18 cellular contexts compared by ENCODE assay signal in genomic region chr7:90256778-90257177, GRCh38. TPM values are rescaled to one million over a fixed set of nuclear protein-coding genes. Genes with fewer than 3 reads are reported as not detected.
DNase-seq lines count a peak whose midpoint lies in the region; ATAC-seq, FAIRE-seq and TF ChIP-seq lines count a peak whose summit lies in the region.
"Had no signal": no experiment of that assay in that cellular context is flagged by ENCODE, and none has a peak within 500 bp of the region (broad histone marks: within the 10 kb centered on the region; RNA-seq: fewer than 3 reads in every experiment).

No MANE protein-coding gene starts in this region.

- peak overlapping the region; percentile 38 to 49 for H3K27ac ChIP-seq in thoracic aorta
- peak overlapping the region in 1 of 2 donors; percentile 14 for H3K27ac ChIP-seq in ascending aorta

- 48 to 57% methylated on average over 1 of the region's 1 CpG for WGBS in lower leg skin, 2 donors

- H3K27me3 Mint-ChIP-seq in chondrocyte (ENCODE audit: low read depth), result peaks cover 40% of the 10 kb centered on the region

- ATAC-seq in thoracic aorta (ENCODE audit: insufficient number of reproducible peaks, low FRiP score, low read depth), result peak; percentile 59
- ATAC-seq: GM12878, GM23338 had no signal

- H3K9me3 ChIP-seq in thoracic aorta (no peaks in the 10 kb centered on the region), ascending aorta (no peaks in the 10 kb centered on the region)

- intact Hi-C loops in ascending aorta (cut with DNase I), result no loop called here
- intact Hi-C loops in lower leg skin (cut with DNase I; ENCODE audit: low total_unique reads), result no loop called here

- H3K4me3 ChIP-seq in thoracic aorta, result peak overlapping the region; percentile 18
- no peak overlapping the region for H3K4me3 ChIP-seq in ascending aorta
- H3K4me3 ChIP-seq in lower leg skin (ENCODE audit: low read depth, poor library complexity, severe bottlenecking), result no peak overlapping the region
- H3K4me3 ChIP-seq: GM12878, GM23338 had no signal

- H3K4me1 ChIP-seq in thoracic aorta (ENCODE audit: control insufficient read depth in 1 of 2, low read depth in 2 of 2) (peaks cover 4 to 17% of the 10 kb centered on the region in 2 donors), ascending aorta (peaks cover 0 to 2% of the 10 kb centered on the region in 2 donors)

- TF ChIP-seq POLR2A in lower leg skin (IDR thresholded peaks at IDR 0.05), result no peak

- H3K4me3 Mint-ChIP-seq in chondrocyte (ENCODE audit: unreplicated experiment), result no peak overlapping the region
- H3K4me3 Mint-ChIP-seq: B cell; CD4-positive, alpha-beta T cell; GM23338 had no signal

- no peaks in the 10 kb centered on the region for H3K4me1 Mint-ChIP-seq in chondrocyte (ENCODE audit: low read depth)
- H3K4me1 Mint-ChIP-seq: B cell, GM23338 had no signal

- DNase-seq in AG20443 (ENCODE audit: low spot score) (peak; percentile 15), inferior parietal cortex (ENCODE audit: extremely low spot score) (peak; percentile 26), thoracic aorta (ENCODE audit: low spot score) (no peak), ascending aorta (ENCODE audit: low spot score in 2 of 2) (no peak), lower leg skin (ENCODE audit: low spot score in 2 of 2) (no peak), cerebellar nuclear complex (lab: John Stamatoyannopoulos, UW) (no peak), chondrocyte (ENCODE audit: low spot score) (no peak)
- DNase-seq: 8988T; C1 segment of cervical spinal cord; Calu3; CD4-positive, alpha-beta T cell; DMS 273 treated with DMSO at 0.1 percent for 48 hours; H7 had no signal

- H3K27ac Mint-ChIP-seq in chondrocyte (ENCODE audit: unreplicated experiment), result no peak overlapping the region
- H3K27ac Mint-ChIP-seq: B cell; CD4-positive, alpha-beta T cell; GM23338 had no signal

- H3K9me3 Mint-ChIP-seq in chondrocyte (ENCODE audit: low read depth), result peaks cover 3% of the 10 kb centered on the region
- H3K9me3 Mint-ChIP-seq: GM23338 had no signal

- no peaks in the 10 kb centered on the region for H3K36me3 ChIP-seq in thoracic aorta
- no peaks in the 10 kb centered on the region for H3K36me3 ChIP-seq in ascending aorta

- H3K27me3 ChIP-seq in thoracic aorta (replicated peaks; ENCODE audit: insufficient read depth) (no peaks in the 10 kb centered on the region), ascending aorta (no peaks in the 10 kb centered on the region)

- TF ChIP-seq CTCF in thoracic aorta (IDR thresholded peaks at IDR 0.05), result no peak
- no peak for TF ChIP-seq CTCF in ascending aorta (IDR thresholded peaks at IDR 0.05)
- no peak for TF ChIP-seq CTCF in lower leg skin (IDR thresholded peaks at IDR 0.05)
- no peak for TF ChIP-seq CTCF in chondrocyte (IDR thresholded peaks at IDR 0.05)

- FAIRE-seq in colon (lab: Jason Lieb, UNC), result peak; percentile 5
- FAIRE-seq: GM12878, GM18507 had no signal

- no peaks in the 10 kb centered on the region for H3K36me3 Mint-ChIP-seq in chondrocyte (ENCODE audit: low read depth)

RNA-seq across cellular contexts. Expression of gene CFAP69, which starts 11.8 kb away (rescaled TPM):
- total RNA-seq in thoracic aorta (10 to 100 TPM in 1 of 2 donors, 1 to 10 TPM in 1; 3.8 to 14.0 TPM), ascending aorta (0.85 TPM), lower leg skin (1 to 10 TPM; 1.3 to 3.7 (median 3.4) TPM), chondrocyte (0.55 to 1.2 TPM in 2 of 3 replicates, not detected in the other)
- total RNA-seq: CD4-positive, alpha-beta T cell had no signal

RNA-seq across cellular contexts. Expression of gene STEAP2, which starts 45.2 kb away (rescaled TPM):
- 10 to 100 TPM; 27.7 to 31.0 TPM for total RNA-seq in thoracic aorta
- 18.7 TPM for total RNA-seq in ascending aorta
- total RNA-seq in lower leg skin, result 1 to 10 TPM; 2.7 to 7.9 (median 5.3) TPM
- 0.20 TPM in 1 of 3 replicates, not detected in the others for total RNA-seq in chondrocyte
- total RNA-seq: B cell; CD4-positive, alpha-beta T cell had no signal

Comparison
In these comparisons a context has a peak if more than half of its experiments do, and no peak if none do; other contexts are left out.
1. DNase-seq: peak in AG20443 (single experiment) and inferior parietal cortex (single experiment); none in thoracic aorta (single experiment), ascending aorta (0 of 2), lower leg skin (0 of 2), cerebellar nuclear complex (0 of 2) and chondrocyte (single experiment).